10 cellular contexts compared by ENCODE assay signal in genomic region chr15:96321422-96322391, GRCh38. TPM values are rescaled to one million over a fixed set of nuclear protein-coding genes. Genes with fewer than 3 reads are reported as not detected.
DNase-seq lines count a peak whose midpoint lies in the region; ATAC-seq and TF ChIP-seq lines count a peak whose summit lies in the region.
"Had no signal": no experiment of that assay in that cellular context is flagged by ENCODE, and none has a peak within 500 bp of the region (broad histone marks: within the 10 kb centered on the region; RNA-seq: fewer than 3 reads in every experiment).

No MANE protein-coding gene starts in this region.

- peak; percentile 34; the same call in 1 of the 2 replicates for TF ChIP-seq CTCF in HFFc6 (IDR thresholded peaks at IDR 0.05)
- TF ChIP-seq CTCF in dorsolateral prefrontal cortex (IDR thresholded peaks at IDR 0.05 in 54 of 56, conservative IDR thresholded peaks at IDR 0.05 in 2 of 56; ENCODE audit: low read depth in 1 of 56, partially characterized antibody in 56 of 56) = no peak
- TF ChIP-seq CTCF in suprapubic skin (IDR thresholded peaks at IDR 0.05) = no peak

- H3K36me3 ChIP-seq in suprapubic skin = no peaks in the 10 kb centered on the region

- DNase-seq in HFFc6 = no peak
- no peak for DNase-seq in dorsolateral prefrontal cortex
- peak; percentile 57 for DNase-seq in left lobe of liver (ENCODE audit: low spot score)
- DNase-seq in suprapubic skin (ENCODE audit: low spot score in 2 of 2) = no peak
- no peak for DNase-seq in activated T-helper 1 cell treated with anti-CD3 and anti-CD28 coated beads, Interleukin-12 subunit alpha, Interleukin-12 subunit beta, Interleukin-2, Interleukin-4 antibody, amounts not matched to agents 30 ng/mL and 10 ng/mL and 1 ng/mL, durations not matched to agents 14 hours and 24 hours and 36 hours (ENCODE audit: low spot score)
- DNase-seq in activated naive CD4-positive, alpha-beta T cell treated with anti-CD3 and anti-CD28 coated beads, Interleukin-2, amount 50 U/mL, for 72 hours (ENCODE audit: low spot score in 2 of 2) = no peak
- no peak for DNase-seq in activated effector memory CD4-positive, alpha-beta T cell treated with anti-CD3 and anti-CD28 coated beads, Interleukin-2, amount 50 U/mL, for 16 hours
- DNase-seq: activated naive CD4-positive, alpha-beta T cell; occipital lobe had no signal

- intact Hi-C loops in dorsolateral prefrontal cortex (cut with DNase I) = no loop called here
- intact Hi-C loops in activated T-helper 1 cell treated with anti-CD3 and anti-CD28 coated beads, Interleukin-12 subunit alpha, Interleukin-12 subunit beta, Interleukin-2, Interleukin-4 antibody, amounts not matched to agents 30 ng/mL and 10 ng/mL and 1 ng/mL, durations not matched to agents 14 hours and 24 hours and 36 hours (cut with micrococcal nuclease) = loop anchor here (10.0 kb wide), 2 partner anchors 923 to 1297 kb away; no protein-coding TSS in a partner anchor

- peaks cover 32% of the 10 kb centered on the region for H3K4me1 ChIP-seq in suprapubic skin

- peaks cover 16 to 100% (median 97%) of the 10 kb centered on the region in 45 donors for H3K27me3 ChIP-seq in dorsolateral prefrontal cortex
- H3K27me3 ChIP-seq in suprapubic skin = peaks cover 91% of the 10 kb centered on the region

- TF ChIP-seq EP300 in suprapubic skin (IDR thresholded peaks at IDR 0.05) = no peak

- H3K9me3 ChIP-seq in suprapubic skin = no peaks in the 10 kb centered on the region

- H3K27ac Mint-ChIP-seq in HFFc6 = peak overlapping the region; percentile 93
- H3K27ac Mint-ChIP-seq in activated T-helper 1 cell treated with anti-CD3 and anti-CD28 coated beads, Interleukin-12 subunit alpha, Interleukin-12 subunit beta, Interleukin-2, Interleukin-4 antibody, amounts not matched to agents 30 ng/mL and 10 ng/mL and 1 ng/mL, durations not matched to agents 14 hours and 24 hours and 36 hours = no peak overlapping the region
- H3K27ac Mint-ChIP-seq in activated naive CD4-positive, alpha-beta T cell treated with anti-CD3 and anti-CD28 coated beads, Interleukin-2, amount 50 U/mL, for 72 hours = no peak overlapping the region

- peaks cover under 1% of the 10 kb centered on the region; the same call in 1 of the 2 replicates for H3K27me3 Mint-ChIP-seq in HFFc6 (ENCODE audit: insufficient read depth)
- H3K27me3 Mint-ChIP-seq in activated T-helper 1 cell treated with anti-CD3 and anti-CD28 coated beads, Interleukin-12 subunit alpha, Interleukin-12 subunit beta, Interleukin-2, Interleukin-4 antibody, amounts not matched to agents 30 ng/mL and 10 ng/mL and 1 ng/mL, durations not matched to agents 14 hours and 24 hours and 36 hours (ENCODE audit: insufficient read depth) = peaks cover 68% of the 10 kb centered on the region

- peak overlapping the region; percentile 78 for H3K4me3 Mint-ChIP-seq in HFFc6
- no peak overlapping the region for H3K4me3 Mint-ChIP-seq in activated T-helper 1 cell treated with anti-CD3 and anti-CD28 coated beads, Interleukin-12 subunit alpha, Interleukin-12 subunit beta, Interleukin-2, Interleukin-4 antibody, amounts not matched to agents 30 ng/mL and 10 ng/mL and 1 ng/mL, durations not matched to agents 14 hours and 24 hours and 36 hours

- peaks cover 71% of the 10 kb centered on the region for H3K4me1 Mint-ChIP-seq in HFFc6 (ENCODE audit: low read depth)
- H3K4me1 Mint-ChIP-seq in activated T-helper 1 cell treated with anti-CD3 and anti-CD28 coated beads, Interleukin-12 subunit alpha, Interleukin-12 subunit beta, Interleukin-2, Interleukin-4 antibody, amounts not matched to agents 30 ng/mL and 10 ng/mL and 1 ng/mL, durations not matched to agents 14 hours and 24 hours and 36 hours (ENCODE audit: low read depth) = peaks cover 1% of the 10 kb centered on the region

- H3K4me3 ChIP-seq in dorsolateral prefrontal cortex (peak overlapping the region in 48 of 59 donors; percentile 6 to 73 (median 35)), suprapubic skin (peak overlapping the region; percentile 48)

- ATAC-seq in left lobe of liver (peak; percentile 54), HG03439 (IDR thresholded peaks at IDR 0.05; ENCODE audit: unreplicated experiment) (no peak)
- ATAC-seq in activated naive CD4-positive, alpha-beta T cell treated with anti-CD3 and anti-CD28 coated beads, Interleukin-2, amount 50 U/mL, for 72 hours = no peak

- 6% methylated on average over 38 of the region's 67 CpGs for WGBS in suprapubic skin

- H3K27ac ChIP-seq in dorsolateral prefrontal cortex (peak overlapping the region in 49 of 59 donors; percentile 4 to 89 (median 69)), suprapubic skin (peak overlapping the region; percentile 82)

- H3K9me3 Mint-ChIP-seq in HFFc6 = no peaks in the 10 kb centered on the region
- H3K9me3 Mint-ChIP-seq in activated T-helper 1 cell treated with anti-CD3 and anti-CD28 coated beads, Interleukin-12 subunit alpha, Interleukin-12 subunit beta, Interleukin-2, Interleukin-4 antibody, amounts not matched to agents 30 ng/mL and 10 ng/mL and 1 ng/mL, durations not matched to agents 14 hours and 24 hours and 36 hours = no peaks in the 10 kb centered on the region
- peaks cover 0 to 4% of the 10 kb centered on the region in 2 donors for H3K9me3 Mint-ChIP-seq in activated naive CD4-positive, alpha-beta T cell treated with anti-CD3 and anti-CD28 coated beads, Interleukin-2, amount 50 U/mL, for 72 hours

- no peak for TF ChIP-seq POLR2A in suprapubic skin (IDR thresholded peaks at IDR 0.05)

- peaks cover 3% of the 10 kb centered on the region; the same call in 1 of the 2 replicates for H3K36me3 Mint-ChIP-seq in HFFc6 (ENCODE audit: low read depth)
- H3K36me3 Mint-ChIP-seq in activated T-helper 1 cell treated with anti-CD3 and anti-CD28 coated beads, Interleukin-12 subunit alpha, Interleukin-12 subunit beta, Interleukin-2, Interleukin-4 antibody, amounts not matched to agents 30 ng/mL and 10 ng/mL and 1 ng/mL, durations not matched to agents 14 hours and 24 hours and 36 hours (ENCODE audit: low read depth) = no peaks in the 10 kb centered on the region
- H3K36me3 Mint-ChIP-seq in activated naive CD4-positive, alpha-beta T cell treated with anti-CD3 and anti-CD28 coated beads, Interleukin-2, amount 50 U/mL, for 72 hours = peaks cover 3 to 26% of the 10 kb centered on the region in 2 donors

RNA-seq across cellular contexts. Expression of gene NR2F2, which starts 8.8 kb away (rescaled TPM):
- total RNA-seq in HFFc6 (2021; fragmentation: NEBNext Ultra II Directional; extraction: Animal tissue kit (Norgen Biotek cat#: 25700)) = 100 to 1,000 TPM; 120 to 168 (median 142) TPM
- total RNA-seq in dorsolateral prefrontal cortex (10 to 100 TPM in 65 of 120 experiments, 1 to 10 TPM in 55; 3.1 to 36.0 (median 10.5) TPM), left lobe of liver (37.0 TPM), suprapubic skin (10 to 100 TPM in 2 of 4 donors, 1 to 10 TPM in 2; 4.0 to 12.7 (median 7.1) TPM)
- total RNA-seq in activated T-helper 1 cell treated with anti-CD3 and anti-CD28 coated beads, Interleukin-12 subunit alpha, Interleukin-12 subunit beta, Interleukin-2, Interleukin-4 antibody, amounts not matched to agents 30 ng/mL and 10 ng/mL and 1 ng/mL, durations not matched to agents 14 hours and 24 hours and 36 hours = not detected in 2 replicates
- not detected for total RNA-seq in activated naive CD4-positive, alpha-beta T cell treated with anti-CD3 and anti-CD28 coated beads, Interleukin-2, amount 50 U/mL, for 72 hours
